In the genomic region with DNA sequence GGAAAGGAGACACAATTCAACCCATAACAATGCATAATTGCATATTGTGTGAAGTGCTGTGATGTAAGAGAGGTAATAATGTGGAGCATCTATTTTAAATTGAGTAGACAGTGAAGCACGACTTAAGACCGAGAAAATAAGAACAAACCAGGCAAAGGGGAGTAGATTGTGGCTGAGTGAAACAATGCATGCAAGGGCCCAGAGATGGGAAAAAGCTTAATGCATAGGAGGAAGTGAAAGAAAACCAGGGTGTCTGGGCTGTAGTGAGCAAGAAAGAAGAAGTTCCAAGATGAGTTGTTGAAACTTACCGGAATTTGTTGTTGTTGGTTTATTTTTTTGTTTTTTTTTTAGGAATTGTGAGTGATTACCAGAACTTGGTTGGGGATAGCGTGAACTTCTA, we compare ENCODE assay signal across 16 cellular contexts.
DNase-seq lines count a peak whose midpoint lies in the region; ATAC-seq and TF ChIP-seq lines count a peak whose summit lies in the region.
"Had no signal": no experiment of that assay in that cellular context is flagged by ENCODE, and none has a peak within 500 bp of the region (broad histone marks: within the 10 kb centered on the region; RNA-seq: fewer than 3 reads in every experiment).

No MANE protein-coding gene starts in this region.

- H3K4me3 ChIP-seq in HAP-1 (no peak overlapping the region), Caco-2 (ENCODE audit: low read depth, low read length) (no peak overlapping the region)
- H3K4me3 ChIP-seq: colonic mucosa had no signal

- POLR2A ChIA-PET in Caco-2 (lab: Charles Lee): no interaction called here

- H3K4me1 Mint-ChIP-seq in Caco-2 (ENCODE audit: low read depth, unreplicated experiment): no peaks in the 10 kb centered on the region

- no peaks in the 10 kb centered on the region for H3K9me3 Mint-ChIP-seq in Caco-2 (ENCODE audit: unreplicated experiment)
- H3K9me3 Mint-ChIP-seq: activated CD4-positive, alpha-beta memory T cell treated with anti-CD3 and anti-CD28 coated beads for 36 hours; CD4-positive, CD25-positive, alpha-beta regulatory T cell; stimulated activated naive CD8-positive, alpha-beta T cell treated with anti-CD3 and anti-CD28 coated beads, Interleukin-15, Interleukin-2, amounts not matched to agents 100 ng/mL and 50 ng/mL, for 24 hours had no signal

- H3K9me3 ChIP-seq in HAP-1 (no peaks in the 10 kb centered on the region), Caco-2 (no peaks in the 10 kb centered on the region)
- H3K9me3 ChIP-seq: colonic mucosa had no signal

- ATAC-seq in GM18870 (IDR thresholded peaks at IDR 0.05; ENCODE audit: unreplicated experiment) (peak; percentile 81), HG02571 (IDR thresholded peaks at IDR 0.05; ENCODE audit: unreplicated experiment) (peak; percentile 75), HG03565 (IDR thresholded peaks at IDR 0.05; ENCODE audit: unreplicated experiment) (peak; percentile 92)
- ATAC-seq: left lobe of liver had no signal

- intact Hi-C loops in Caco-2 (cut with micrococcal nuclease; ENCODE audit: unreplicated experiment): no loop called here

- H3K27me3 ChIP-seq in HAP-1 (ENCODE audit: low read depth) (no peaks in the 10 kb centered on the region), Caco-2 (replicated peaks; ENCODE audit: control insufficient read depth, insufficient read depth, low read length) (no peaks in the 10 kb centered on the region)
- H3K27me3 ChIP-seq: colonic mucosa had no signal

- DNase-seq in midbrain (lab: John Stamatoyannopoulos, UW) (peak; percentile 9), H4 (ENCODE audit: low spot score) (no peak), HAP-1 (ENCODE audit: low spot score in 2 of 2) (no peak), Caco-2 (no peak), HPDE6-E6E7 (ENCODE audit: extremely low spot score) (no peak)
- DNase-seq: activated CD4-positive, alpha-beta memory T cell treated with anti-CD3 and anti-CD28 coated beads for 36 hours; CD4-positive, CD25-positive, alpha-beta regulatory T cell; colonic mucosa; foreskin melanocyte; NCI-H510A treated with DMSO at 0.1 percent for 48 hours; stimulated activated CD4-positive, alpha-beta T cell treated with anti-CD3 and anti-CD28 coated beads, Interleukin-2, amount 100 ng/mL, for 24 hours had no signal

- H3K36me3 ChIP-seq in HAP-1 (replicated peaks): no peaks in the 10 kb centered on the region
- H3K36me3 ChIP-seq in Caco-2 (ENCODE audit: control insufficient read depth, insufficient read depth, low read length): no peaks in the 10 kb centered on the region
- H3K36me3 ChIP-seq: colonic mucosa had no signal

- BruUV-seq in Caco-2 (replicated peaks; lab: Mats Ljungman, UMichigan): no TSS peak

- in situ Hi-C loops in HAP-1 (cut with MboI; ENCODE audit: low sequenced_read_pairs): no loop called here

- no peak for TF ChIP-seq CTCF in Caco-2 (IDR thresholded peaks at IDR 0.05; ENCODE audit: insufficient read depth in 1 of 2, low read depth in 1 of 2, low read length in 1 of 2, severe bottlenecking in 1 of 2, unreplicated experiment in 1 of 2)

- H3K27me3 Mint-ChIP-seq in Caco-2 (ENCODE audit: insufficient read depth, unreplicated experiment): no peaks in the 10 kb centered on the region
- H3K27me3 Mint-ChIP-seq: activated CD4-positive, alpha-beta memory T cell treated with anti-CD3 and anti-CD28 coated beads for 36 hours; CD4-positive, CD25-positive, alpha-beta regulatory T cell; stimulated activated naive CD8-positive, alpha-beta T cell treated with anti-CD3 and anti-CD28 coated beads, Interleukin-15, Interleukin-2, amounts not matched to agents 100 ng/mL and 50 ng/mL, for 24 hours had no signal

- CTCF ChIA-PET in Caco-2 (lab: Charles Lee): no interaction called here

- no peaks in the 10 kb centered on the region for H3K4me1 ChIP-seq in HAP-1
- no peaks in the 10 kb centered on the region for H3K4me1 ChIP-seq in Caco-2
- H3K4me1 ChIP-seq: colonic mucosa had no signal

- no peak overlapping the region for H3K4me3 Mint-ChIP-seq in Caco-2 (ENCODE audit: unreplicated experiment)
- H3K4me3 Mint-ChIP-seq: activated CD4-positive, alpha-beta memory T cell treated with anti-CD3 and anti-CD28 coated beads for 36 hours; CD4-positive, CD25-positive, alpha-beta regulatory T cell; stimulated activated naive CD8-positive, alpha-beta T cell treated with anti-CD3 and anti-CD28 coated beads, Interleukin-15, Interleukin-2, amounts not matched to agents 100 ng/mL and 50 ng/mL, for 24 hours had no signal

- no peak overlapping the region for H3K27ac Mint-ChIP-seq in Caco-2 (ENCODE audit: unreplicated experiment)
- H3K27ac Mint-ChIP-seq: activated CD4-positive, alpha-beta memory T cell treated with anti-CD3 and anti-CD28 coated beads for 36 hours; CD4-positive, CD25-positive, alpha-beta regulatory T cell; stimulated activated naive CD8-positive, alpha-beta T cell treated with anti-CD3 and anti-CD28 coated beads, Interleukin-15, Interleukin-2, amounts not matched to agents 100 ng/mL and 50 ng/mL, for 24 hours had no signal

- H3K36me3 Mint-ChIP-seq in Caco-2 (ENCODE audit: insufficient read depth, unreplicated experiment): no peaks in the 10 kb centered on the region
- H3K36me3 Mint-ChIP-seq: activated CD4-positive, alpha-beta memory T cell treated with anti-CD3 and anti-CD28 coated beads for 36 hours; CD4-positive, CD25-positive, alpha-beta regulatory T cell had no signal
